Comparison of ENCODE assay signal across 28 cellular contexts in the genomic region with DNA sequence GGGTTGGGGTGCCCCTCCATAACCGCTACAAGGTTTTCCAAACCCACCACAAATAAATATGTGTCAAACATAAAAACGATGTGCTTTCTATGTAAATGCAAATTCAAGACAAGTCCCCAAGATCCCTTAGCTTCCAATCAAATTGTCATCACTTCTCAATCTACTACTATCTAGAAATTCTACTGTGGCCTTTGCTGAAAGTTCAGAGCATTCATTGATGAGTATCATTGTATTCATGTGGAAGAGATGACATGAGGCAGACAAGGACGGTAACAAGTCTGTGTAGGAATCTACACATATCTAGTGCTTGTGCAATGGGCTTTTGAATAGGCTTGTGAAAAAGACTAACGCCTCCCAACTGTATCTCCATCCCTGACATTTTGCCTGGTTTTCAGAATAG.
"Had no signal": no experiment of that assay in that cellular context is flagged by ENCODE, and none has a peak within 500 bp of the region (broad histone marks: within the 10 kb centered on the region; RNA-seq: fewer than 3 reads in every experiment).

No MANE protein-coding gene starts in this region.

- H3K4me3 ChIP-seq: colonic mucosa, coronary artery, dorsolateral prefrontal cortex, esophagus muscularis mucosa, esophagus squamous epithelium, gastrocnemius medialis, gastroesophageal sphincter, heart left ventricle, heart right ventricle had no signal

- H3K27ac ChIP-seq: colonic mucosa, coronary artery, dorsolateral prefrontal cortex, epithelial cell of prostate, esophagus muscularis mucosa, esophagus squamous epithelium, foreskin keratinocyte, gastroesophageal sphincter, heart left ventricle, heart right ventricle had no signal

- DNase-seq: colonic mucosa; cortex of kidney; dermis blood vessel endothelial cell; dorsolateral prefrontal cortex; effector CD4-positive, alpha-beta T cell; effector CD8-positive, alpha-beta T cell; effector memory CD4-positive, alpha-beta T cell; effector memory CD8-positive, alpha-beta T cell; endodermal cell; erythroblast; esophagus squamous epithelium; foreskin fibroblast; foreskin keratinocyte; foreskin melanocyte; gastrocnemius medialis; glutamatergic neuron; head of caudate nucleus; heart left ventricle; heart right ventricle had no signal

- H3K4me1 ChIP-seq: colonic mucosa, foreskin keratinocyte had no signal

- H3K27me3 ChIP-seq: colonic mucosa, dorsolateral prefrontal cortex, esophagus muscularis mucosa, esophagus squamous epithelium, foreskin keratinocyte, gastrocnemius medialis, gastroesophageal sphincter, heart left ventricle, heart right ventricle had no signal

- FAIRE-seq: colon, endometrium, endothelial cell of umbilical vein, frontal cortex had no signal

- H3K9me3 ChIP-seq: colonic mucosa, gastrocnemius medialis, gastroesophageal sphincter had no signal

- ATAC-seq: effector memory CD8-positive, alpha-beta T cell; esophagus mucosa; foreskin keratinocyte; gastrocnemius medialis; gastroesophageal sphincter; heart left ventricle; heart right ventricle had no signal

- H3K36me3 ChIP-seq: colonic mucosa, esophagus muscularis mucosa, esophagus squamous epithelium, gastrocnemius medialis, gastroesophageal sphincter, heart left ventricle, heart right ventricle had no signal
